ENCODE assay signal across 21 cellular contexts in the genomic region with DNA sequence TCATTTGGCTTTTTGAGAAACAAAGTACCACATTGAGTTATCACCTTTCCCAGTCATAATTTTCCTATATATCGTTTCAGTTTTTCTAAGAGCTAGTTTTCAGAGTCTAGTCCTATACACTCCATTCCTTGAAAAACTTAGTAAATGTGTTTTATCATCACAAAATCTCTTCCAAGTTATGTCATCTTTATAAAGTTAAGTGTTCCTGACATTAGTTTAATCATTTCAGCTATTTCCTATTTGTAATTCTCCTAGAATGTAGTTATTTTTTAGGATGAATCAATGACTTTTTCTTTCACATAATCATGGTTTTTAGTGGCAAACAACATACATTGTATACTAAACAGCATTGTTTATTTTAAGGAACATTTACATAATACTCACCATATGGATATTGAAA.
"Had no signal": no experiment of that assay in that cellular context is flagged by ENCODE, and none has a peak within 500 bp of the region (broad histone marks: within the 10 kb centered on the region; RNA-seq: fewer than 3 reads in every experiment).

No MANE protein-coding gene starts in this region.

- H3K4me3 ChIP-seq: ascending aorta, PC-9 had no signal

- H3K4me1 ChIP-seq: ascending aorta had no signal

- H3K9me3 Mint-ChIP-seq: activated naive CD4-positive, alpha-beta T cell treated with anti-CD3 and anti-CD28 coated beads, Interleukin-2, amount 50 U/mL, for 24 hours; activated T-helper 1 cell treated with anti-CD3 and anti-CD28 coated beads, Interleukin-12 subunit alpha, Interleukin-12 subunit beta, Interleukin-2, Interleukin-4 antibody, amounts not matched to agents 30 ng/mL and 10 ng/mL and 1 ng/mL, durations not matched to agents 14 hours and 24 hours and 36 hours had no signal

- H3K27ac Mint-ChIP-seq: activated CD8-positive, alpha-beta T cell treated with anti-CD3 and anti-CD28 coated beads, Interleukin-2, amount 10 ng/mL, durations not matched to agents 7 days and 5 days; activated naive CD4-positive, alpha-beta T cell treated with anti-CD3 and anti-CD28 coated beads, Interleukin-2, amount 50 U/mL, for 24 hours; activated T-cell treated with anti-CD3 and anti-CD28 coated beads, Interleukin-2, amount 50 U/mL, for 24 hours; activated T-helper 1 cell treated with anti-CD3 and anti-CD28 coated beads, Interleukin-12 subunit alpha, Interleukin-12 subunit beta, Interleukin-2, Interleukin-4 antibody, amounts not matched to agents 30 ng/mL and 10 ng/mL and 1 ng/mL, durations not matched to agents 14 hours and 24 hours and 36 hours; brain had no signal

- H3K36me3 ChIP-seq: ascending aorta had no signal

- H3K9me3 ChIP-seq: ascending aorta had no signal

- H3K4me3 Mint-ChIP-seq: activated CD8-positive, alpha-beta T cell treated with anti-CD3 and anti-CD28 coated beads, Interleukin-2, amount 10 ng/mL, durations not matched to agents 7 days and 5 days; activated naive CD4-positive, alpha-beta T cell treated with anti-CD3 and anti-CD28 coated beads, Interleukin-2, amount 50 U/mL, for 24 hours; activated T-cell treated with anti-CD3 and anti-CD28 coated beads, Interleukin-2, amount 50 U/mL, for 24 hours; activated T-helper 1 cell treated with anti-CD3 and anti-CD28 coated beads, Interleukin-12 subunit alpha, Interleukin-12 subunit beta, Interleukin-2, Interleukin-4 antibody, amounts not matched to agents 30 ng/mL and 10 ng/mL and 1 ng/mL, durations not matched to agents 14 hours and 24 hours and 36 hours; brain; central memory CD8-positive, alpha-beta T cell had no signal

- H3K27me3 ChIP-seq: ascending aorta had no signal

- H3K27ac ChIP-seq: ascending aorta, PC-9 had no signal

- H2AFZ ChIP-seq: PC-9 had no signal

- H3K36me3 Mint-ChIP-seq: activated naive CD4-positive, alpha-beta T cell treated with anti-CD3 and anti-CD28 coated beads, Interleukin-2, amount 50 U/mL, for 24 hours; brain had no signal

- H3K4me1 Mint-ChIP-seq: activated naive CD4-positive, alpha-beta T cell treated with anti-CD3 and anti-CD28 coated beads, Interleukin-2, amount 50 U/mL, for 24 hours; central memory CD8-positive, alpha-beta T cell had no signal

- ATAC-seq: activated CD4-positive, CD25-positive, alpha-beta regulatory T cell treated with anti-CD3 and anti-CD28 coated beads, Interleukin-2, amount 50 U/mL, for 24 hours; activated CD8-positive, alpha-beta T cell treated with anti-CD3 and anti-CD28 coated beads, Interleukin-2, amount 10 ng/mL, durations not matched to agents 7 days and 5 days had no signal

- DNase-seq: activated CD4-positive, alpha-beta T cell treated with anti-CD3 and anti-CD28 coated beads for 4 hours; activated CD4-positive, alpha-beta T cell treated with anti-CD3 and anti-CD28 coated beads, Interleukin-2, amount 50 U/mL, for 4 hours; activated CD8-positive, alpha-beta T cell treated with anti-CD3 and anti-CD28 coated beads, Interleukin-2, amount 10 ng/mL, durations not matched to agents 7 days and 5 days; activated effector memory CD4-positive, alpha-beta T cell treated with Interleukin-2 at 50 U/mL for 16 hours; activated naive CD4-positive, alpha-beta T cell; activated T-cell treated with anti-CD3 and anti-CD28 coated beads, Interleukin-2, amount 50 U/mL, for 24 hours; Kasumi-1; NCI-H146; NCI-H187 treated with DMSO at 0.1 percent for 48 hours; NCI-H2081 treated with DMSO at 0.1 percent for 48 hours; NCI-H446; NCI-H524; PC-9; SIG-M5; T-helper 1 cell had no signal

- H3K27me3 Mint-ChIP-seq: activated naive CD4-positive, alpha-beta T cell treated with anti-CD3 and anti-CD28 coated beads, Interleukin-2, amount 50 U/mL, for 24 hours; activated T-cell treated with anti-CD3 and anti-CD28 coated beads, Interleukin-2, amount 50 U/mL, for 24 hours; brain; central memory CD8-positive, alpha-beta T cell had no signal
